In the genomic region with DNA sequence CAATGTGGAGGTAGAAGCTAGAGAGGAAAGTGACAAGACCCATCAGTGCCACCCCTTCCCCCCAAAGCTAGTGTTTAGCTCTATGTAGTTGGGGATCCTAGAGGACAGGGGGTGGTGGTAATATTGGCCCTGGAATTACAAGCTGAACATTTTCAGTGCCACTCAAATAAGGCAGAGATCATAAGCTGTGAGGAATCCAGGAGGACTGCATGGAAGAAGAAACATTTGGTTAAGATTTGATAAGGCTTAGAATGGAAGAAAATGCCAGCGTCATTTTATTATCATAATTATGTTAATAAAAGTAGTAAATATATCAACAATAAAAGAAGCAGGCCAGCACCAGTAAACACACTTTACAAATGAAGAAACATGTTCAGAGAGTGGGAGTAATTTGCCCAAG, we compare ENCODE assay signal across 1 cellular context.
TF ChIP-seq lines count a peak whose summit lies in the region.

No MANE protein-coding gene starts in this region.

TF ChIP-seq in HepG2, 621 proteins besides CTCF, POLR2A, EP300 and RAD21:
- TF ChIP-seq ZFP36 (IDR thresholded peaks at IDR 0.05; ENCODE audit: borderline replicate concordance, low read depth, low read length, partially characterized antibody), result peak; percentile 58
- TF ChIP-seq, protein P1, sequence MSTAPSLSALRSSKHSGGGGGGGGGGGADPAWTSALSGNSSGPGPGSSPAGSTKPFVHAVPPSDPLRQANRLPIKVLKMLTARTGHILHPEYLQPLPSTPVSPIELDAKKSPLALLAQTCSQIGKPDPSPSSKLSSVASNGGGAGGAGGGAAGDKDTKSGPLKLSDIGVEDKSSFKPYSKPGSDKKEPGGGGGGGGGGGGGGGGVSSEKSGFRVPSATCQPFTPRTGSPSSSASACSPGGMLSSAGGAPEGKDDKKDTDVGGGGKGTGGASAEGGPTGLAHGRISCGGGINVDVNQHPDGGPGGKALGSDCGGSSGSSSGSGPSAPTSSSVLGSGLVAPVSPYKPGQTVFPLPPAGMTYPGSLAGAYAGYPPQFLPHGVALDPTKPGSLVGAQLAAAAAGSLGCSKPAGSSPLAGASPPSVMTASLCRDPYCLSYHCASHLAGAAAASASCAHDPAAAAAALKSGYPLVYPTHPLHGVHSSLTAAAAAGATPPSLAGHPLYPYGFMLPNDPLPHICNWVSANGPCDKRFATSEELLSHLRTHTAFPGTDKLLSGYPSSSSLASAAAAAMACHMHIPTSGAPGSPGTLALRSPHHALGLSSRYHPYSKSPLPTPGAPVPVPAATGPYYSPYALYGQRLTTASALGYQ (CRISPR knock-in tag; IDR thresholded peaks at IDR 0.05), result no peak
